In genomic region chr5:124528838-124529237, GRCh38 we compare ENCODE assay signal across 14 cellular contexts.
DNase-seq lines count a peak whose midpoint lies in the region; ATAC-seq and TF ChIP-seq lines count a peak whose summit lies in the region.
"Had no signal": no experiment of that assay in that cellular context is flagged by ENCODE, and none has a peak within 500 bp of the region (broad histone marks: within the 10 kb centered on the region; RNA-seq: fewer than 3 reads in every experiment).

No MANE protein-coding gene starts in this region.

- peak; percentile 61 for DNase-seq in GM12864 (ENCODE audit: low read depth)
- no peak for DNase-seq in Right ventricle myocardium inferior (ENCODE audit: missing footprints)
- no peak for DNase-seq in NCI-H1436 treated with DMSO at 0.1 percent for 48 hours (lab: John Stamatoyannopoulos, UW)
- DNase-seq: mesendoderm; Peyer's patch; stimulated activated naive CD4-positive, alpha-beta T cell treated with Interleukin-2 at 50 U/mL for 16 hours had no signal

- no peaks in the 10 kb centered on the region for H3K4me1 Mint-ChIP-seq in activated T-helper 17 cell treated with anti-CD3 and anti-CD28 coated beads, Interleukin-2, amount 50 U/mL, for 72 hours
- H3K4me1 Mint-ChIP-seq: GM23338 had no signal

- peak; percentile 45 for ATAC-seq in GM19452 (IDR thresholded peaks at IDR 0.05; ENCODE audit: unreplicated experiment)
- peak; percentile 70 for ATAC-seq in HG03045 (IDR thresholded peaks at IDR 0.05; ENCODE audit: unreplicated experiment)
- ATAC-seq in activated T-helper 17 cell treated with anti-CD3 and anti-CD28 coated beads, Interleukin-2, amount 50 U/mL, for 72 hours (replicated peaks) = peak; percentile 54
- ATAC-seq in Right ventricle myocardium inferior = no peak
- no peak for ATAC-seq in GM21526 (IDR thresholded peaks at IDR 0.05; ENCODE audit: low FRiP score, unreplicated experiment)
- no peak for ATAC-seq in HG02970 (IDR thresholded peaks at IDR 0.05; ENCODE audit: low FRiP score, unreplicated experiment)
- ATAC-seq: esophagus mucosa, GM23338 had no signal

- TF ChIP-seq CTCF in GM12864 (IDR thresholded peaks at IDR 0.05; ENCODE audit: low read depth, low read length, missing control alignments) = no peak

- no peak overlapping the region for H3K4me3 ChIP-seq in GM12864 (ENCODE audit: low read depth, low read length)
- H3K4me3 ChIP-seq: GM23338, Peyer's patch had no signal

- H3K27me3 Mint-ChIP-seq in activated T-helper 17 cell treated with anti-CD3 and anti-CD28 coated beads, Interleukin-2, amount 50 U/mL, for 72 hours = peaks cover 10% of the 10 kb centered on the region
- H3K27me3 Mint-ChIP-seq: activated naive CD8-positive, alpha-beta T cell had no signal

- H3K27ac Mint-ChIP-seq in activated T-helper 17 cell treated with anti-CD3 and anti-CD28 coated beads, Interleukin-2, amount 50 U/mL, for 72 hours = no peak overlapping the region
- H3K27ac Mint-ChIP-seq: activated naive CD8-positive, alpha-beta T cell; GM23338 had no signal

- H3K9me3 Mint-ChIP-seq in activated T-helper 17 cell treated with anti-CD3 and anti-CD28 coated beads, Interleukin-2, amount 50 U/mL, for 72 hours = peaks cover 8% of the 10 kb centered on the region

- no peaks in the 10 kb centered on the region for H3K36me3 Mint-ChIP-seq in activated T-helper 17 cell treated with anti-CD3 and anti-CD28 coated beads, Interleukin-2, amount 50 U/mL, for 72 hours (ENCODE audit: low read depth)
- H3K36me3 Mint-ChIP-seq: activated naive CD8-positive, alpha-beta T cell had no signal

- H3K4me3 Mint-ChIP-seq in activated T-helper 17 cell treated with anti-CD3 and anti-CD28 coated beads, Interleukin-2, amount 50 U/mL, for 72 hours = no peak overlapping the region
- H3K4me3 Mint-ChIP-seq: activated naive CD8-positive, alpha-beta T cell; GM23338 had no signal

- intact Hi-C loops in Right ventricle myocardium inferior (cut with DNase I) = no loop called here

Comparison
In these comparisons a context has a peak if more than half of its experiments do, and no peak if none do; other contexts are left out.
1. ATAC-seq: peak in GM19452 (single experiment), HG03045 (single experiment) and activated T-helper 17 cell treated with anti-CD3 and anti-CD28 coated beads, Interleukin-2, amount 50 U/mL, for 72 hours (single experiment); none in Right ventricle myocardium inferior (single experiment), GM21526 (single experiment) and HG02970 (single experiment).